In the genomic region with DNA sequence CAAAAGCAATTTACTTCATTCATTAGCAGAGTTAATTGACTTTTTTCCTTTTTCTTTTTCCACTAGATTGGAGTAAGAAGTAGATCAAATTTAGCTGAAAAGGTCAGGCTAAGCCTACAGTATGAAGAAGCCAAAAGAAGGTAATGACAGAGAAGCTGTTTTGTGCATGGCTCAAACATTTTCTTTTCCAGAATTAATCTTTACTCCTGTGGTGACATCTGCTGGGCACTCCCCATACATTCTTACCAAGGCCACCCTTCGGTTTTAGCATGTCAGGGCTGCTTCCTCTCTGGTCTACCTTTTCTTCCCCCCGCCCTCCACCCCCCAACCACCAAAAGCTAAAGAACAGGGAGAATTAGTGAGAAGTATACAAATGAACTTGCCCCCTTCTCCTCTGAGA, we compare ENCODE assay signal across 8 cellular contexts.
A peak's percentile ranks its signal among the peaks of the same experiment; 100 is the strongest.
DNase-seq lines count a peak whose midpoint lies in the region; ATAC-seq and TF ChIP-seq lines count a peak whose summit lies in the region.

No MANE protein-coding gene starts in this region.

- no peak overlapping the region for H3K4me3 ChIP-seq in AG09309 (ENCODE audit: control insufficient read depth, low read depth, low read length)
- no peak overlapping the region for H3K4me3 ChIP-seq in adipocyte (ENCODE audit: low read length)

- peak; percentile 69 for ATAC-seq in left colon
- ATAC-seq in GM18870 (IDR thresholded peaks at IDR 0.05; ENCODE audit: unreplicated experiment), result no peak

- no peak overlapping the region for H3K9ac ChIP-seq in adipocyte (ENCODE audit: low read length)

- H3K4me1 ChIP-seq in adipocyte (ENCODE audit: control insufficient read depth, insufficient read depth, low read length), result no peaks in the 10 kb centered on the region

- TF ChIP-seq CTCF in AG09309 (IDR thresholded peaks at IDR 0.05; ENCODE audit: control insufficient read depth, insufficient read depth, low read depth, low read length, missing control alignments) (peak; percentile 49), GM12872 (IDR thresholded peaks at IDR 0.05; ENCODE audit: insufficient read depth, low read depth, low read length) (peak; percentile 45; the same call in 2 of the 3 replicates)

- H3K27me3 ChIP-seq in adipocyte (replicated peaks; ENCODE audit: control insufficient read depth, insufficient read depth, low read length), result no peaks in the 10 kb centered on the region

- peaks cover 56% of the 10 kb centered on the region for H3K36me3 ChIP-seq in adipocyte (ENCODE audit: control insufficient read depth, insufficient read depth, low read length, severe bottlenecking)

- intact Hi-C loops in left colon (cut with DNase I, micrococcal nuclease), result loop anchor here in 1 of 2 donors (10.0 kb wide), 2 partner anchors 175 to 315 kb away; no protein-coding TSS in a partner anchor

- DNase-seq in AG09309 (ENCODE audit: low read depth) (no peak), M059J (ENCODE audit: low read depth) (peak; percentile 42), adipocyte (ENCODE audit: low read depth) (peak; percentile 80), left colon (no peak), cerebellum (ENCODE audit: low spot score) (no peak)
- DNase-seq in activated CD4-positive, CD25-positive, alpha-beta regulatory T cell (lab: John Stamatoyannopoulos, UW), result no peak

- H3K9me3 ChIP-seq in adipocyte (ENCODE audit: control insufficient read depth, low read length), result no peaks in the 10 kb centered on the region

Comparison
In these comparisons a context has a peak if more than half of its experiments do, and no peak if none do; other contexts are left out.
1. DNase-seq: peak in M059J (single experiment) and adipocyte (single experiment); none in AG09309 (single experiment), left colon (0 of 2), activated CD4-positive, CD25-positive, alpha-beta regulatory T cell (0 of 4) and cerebellum (single experiment).